ENCODE assay signal across 22 cellular contexts in genomic region chr12:54786081-54786480, GRCh38.
"Had no signal": no experiment of that assay in that cellular context is flagged by ENCODE, and none has a peak within 500 bp of the region (broad histone marks: within the 10 kb centered on the region; RNA-seq: fewer than 3 reads in every experiment).

No MANE protein-coding gene starts in this region.

- H3K27ac Mint-ChIP-seq: naive B cell; nephron; stimulated activated naive B cell treated with anti-CD40 and anti-IgM and Interleukin-4, amounts not matched to agents 10 μg/mL and 1 μg/mL and 100 μg/mL, for 72 hours; stimulated activated naive CD8-positive, alpha-beta T cell treated with anti-CD3 and anti-CD28 coated beads, Interleukin-15, amount 100 ng/mL, for 72 hours had no signal

- H3K27ac ChIP-seq: colonic mucosa, gastrocnemius medialis, heart right ventricle, neutrophil, right atrium auricular region, sigmoid colon, skin epidermis, testis, tibial nerve, upper lobe of right lung had no signal

- ATAC-seq: gastrocnemius medialis; heart right ventricle; left colon; left ventricle myocardium superior; stimulated activated naive B cell treated with anti-CD40 and anti-IgM and Interleukin-4, amounts not matched to agents 10 μg/mL and 1 μg/mL and 100 μg/mL, for 72 hours; stimulated activated naive CD8-positive, alpha-beta T cell treated with anti-CD3 and anti-CD28 coated beads, Interleukin-15, amount 100 ng/mL, for 72 hours had no signal

- H3K4me3 ChIP-seq: colonic mucosa, gastrocnemius medialis, heart right ventricle, lung, right atrium auricular region, sigmoid colon, skin epidermis, testis, tibial nerve, upper lobe of right lung had no signal

- H3K9me3 ChIP-seq: colonic mucosa, gastrocnemius medialis, neutrophil, testis had no signal

- H3K27me3 ChIP-seq: colonic mucosa, gastrocnemius medialis, heart right ventricle, neutrophil, right atrium auricular region, sigmoid colon, testis, tibial nerve, upper lobe of right lung had no signal

- H3K4me3 Mint-ChIP-seq: naive B cell; nephron; stimulated activated naive B cell treated with anti-CD40 and anti-IgM and Interleukin-4, amounts not matched to agents 10 μg/mL and 1 μg/mL and 100 μg/mL, for 72 hours; stimulated activated naive CD8-positive, alpha-beta T cell treated with anti-CD3 and anti-CD28 coated beads, Interleukin-15, amount 100 ng/mL, for 72 hours had no signal

- DNase-seq: colonic mucosa; dermis blood vessel endothelial cell; gastrocnemius medialis; heart right ventricle; hypothalamus; left colon; left ventricle myocardium superior; mesenchymal stem cell; naive B cell; sigmoid colon; stimulated activated CD4-positive, alpha-beta T cell treated with anti-CD3 and anti-CD28 coated beads, Interleukin-2, amount 100 ng/mL, for 24 hours; stimulated activated CD4-positive, alpha-beta T cell treated with anti-CD3 and anti-CD28 coated beads, Interleukin-4, amount 100 ng/mL, for 4 hours; stimulated activated naive B cell treated with anti-CD40 and anti-IgM and Interleukin-4, amounts not matched to agents 10 μg/mL and 1 μg/mL and 100 μg/mL, for 72 hours; stimulated activated naive CD8-positive, alpha-beta T cell treated with anti-CD3 and anti-CD28 coated beads, Interleukin-15, amount 100 ng/mL, for 72 hours; testis; upper lobe of right lung had no signal

- H3K36me3 ChIP-seq: colonic mucosa, gastrocnemius medialis, heart right ventricle, neutrophil, right atrium auricular region, sigmoid colon, tibial nerve, upper lobe of right lung had no signal

- H3K27me3 Mint-ChIP-seq: stimulated activated naive CD8-positive, alpha-beta T cell treated with anti-CD3 and anti-CD28 coated beads, Interleukin-15, amount 100 ng/mL, for 72 hours had no signal

- H3K4me1 Mint-ChIP-seq: naive B cell; nephron; stimulated activated naive B cell treated with anti-CD40 and anti-IgM and Interleukin-4, amounts not matched to agents 10 μg/mL and 1 μg/mL and 100 μg/mL, for 72 hours; stimulated activated naive CD8-positive, alpha-beta T cell treated with anti-CD3 and anti-CD28 coated beads, Interleukin-15, amount 100 ng/mL, for 72 hours had no signal

- H3K4me1 ChIP-seq: colonic mucosa, gastrocnemius medialis, heart right ventricle, right atrium auricular region, sigmoid colon, testis, tibial nerve, upper lobe of right lung had no signal
